In genomic region chr5:160286947-160287346, GRCh38 we compare ENCODE assay signal across 22 cellular contexts. TPM values are rescaled to one million over a fixed set of nuclear protein-coding genes. Genes with fewer than 3 reads are reported as not detected.
DNase-seq lines count a peak whose midpoint lies in the region; ATAC-seq and TF ChIP-seq lines count a peak whose summit lies in the region.
"Had no signal": no experiment of that assay in that cellular context is flagged by ENCODE, and none has a peak within 500 bp of the region (broad histone marks: within the 10 kb centered on the region; RNA-seq: fewer than 3 reads in every experiment).

No MANE protein-coding gene starts in this region.

- H3F3A ChIP-seq in SK-N-SH (replicated peaks; ENCODE audit: insufficient read depth), result no peaks in the 10 kb centered on the region

- TF ChIP-seq CTCF in SK-N-SH (IDR thresholded peaks at IDR 0.05) (no peak), body of pancreas (IDR thresholded peaks at IDR 0.05) (no peak), left lung (IDR thresholded peaks at IDR 0.05) (no peak), spleen (IDR thresholded peaks at IDR 0.05 in 8 of 11, conservative IDR thresholded peaks at IDR 0.05 in 3 of 11) (no peak), uterus (IDR thresholded peaks at IDR 0.05) (no peak)

- H3K27me3 ChIP-seq in SK-N-SH (ENCODE audit: insufficient read depth), result no peaks in the 10 kb centered on the region
- no peaks in the 10 kb centered on the region for H3K27me3 ChIP-seq in body of pancreas
- H3K27me3 ChIP-seq in left lung, result no peaks in the 10 kb centered on the region
- H3K27me3 ChIP-seq in spleen (replicated peaks in 1 of 7), result no peaks in the 10 kb centered on the region
- no peaks in the 10 kb centered on the region for H3K27me3 ChIP-seq in uterus
- H3K27me3 ChIP-seq: BE2C, dorsolateral prefrontal cortex, SJSA1 had no signal

- 93% methylated on average over 6 of the region's 6 CpGs for WGBS in SK-N-SH (ENCODE audit: low lambda C conversion rate)
- WGBS in body of pancreas, 2 donors, result 82 to 84% methylated on average over 6 of the region's 6 CpGs
- WGBS in spleen, 5 donors, result 77 to 91% (median 87%) methylated on average over 6 of the region's 6 CpGs

- H3K4me1 ChIP-seq in SK-N-SH (ENCODE audit: control insufficient read depth in 1 of 2, insufficient read depth in 2 of 2, low read depth in 1 of 2, low read length in 1 of 2) (peaks cover 0 to 39% of the 10 kb centered on the region in 2 experiments; a peak in 3 of 4 replicates), body of pancreas (peaks cover 19% of the 10 kb centered on the region), left lung (peaks cover 18 to 54% of the 10 kb centered on the region in 2 donors), spleen (peaks cover 22 to 71% (median 47%) of the 10 kb centered on the region in 6 donors), uterus (peaks cover 0 to 7% of the 10 kb centered on the region in 2 donors)

- H3K4me2 ChIP-seq in SK-N-SH, result no peak overlapping the region

- TF ChIP-seq POLR2A in body of pancreas (IDR thresholded peaks at IDR 0.05), result no peak
- TF ChIP-seq POLR2A in spleen (IDR thresholded peaks at IDR 0.05), result no peak
- no peak for TF ChIP-seq POLR2A in uterus (IDR thresholded peaks at IDR 0.05)

- no peaks in the 10 kb centered on the region for H4K20me1 ChIP-seq in SK-N-SH (ENCODE audit: insufficient read depth)

- H3K9ac ChIP-seq in SK-N-SH, result no peak overlapping the region

- H3K36me3 ChIP-seq in SK-N-SH (replicated peaks in 1 of 2; ENCODE audit: control insufficient read depth in 1 of 2, insufficient read depth in 2 of 2, low read length in 1 of 2) (peaks cover 0 to 8% of the 10 kb centered on the region in 2 experiments), body of pancreas (replicated peaks in 1 of 2; ENCODE audit: insufficient read depth in 1 of 2, low read depth in 2 of 2) (no peaks in the 10 kb centered on the region), left lung (no peaks in the 10 kb centered on the region), spleen (no peaks in the 10 kb centered on the region), uterus (no peaks in the 10 kb centered on the region)
- H3K36me3 ChIP-seq: BE2C had no signal

- no peaks in the 10 kb centered on the region for H3K9me2 ChIP-seq in SK-N-SH

- intact Hi-C loops in body of pancreas (cut with DNase I), result no loop called here
- intact Hi-C loops in left lung (cut with DNase I), result no loop called here
- intact Hi-C loops in spleen (cut with DNase I; ENCODE audit: low total_unique reads), result no loop called here
- intact Hi-C loops in uterus (cut with DNase I; ENCODE audit: low total_unique reads), result no loop called here

- no peak overlapping the region for H2AFZ ChIP-seq in SK-N-SH (ENCODE audit: low read depth)

- H3K9me3 ChIP-seq in SK-N-SH (no peaks in the 10 kb centered on the region), body of pancreas (no peaks in the 10 kb centered on the region), left lung (no peaks in the 10 kb centered on the region), spleen (no peaks in the 10 kb centered on the region), uterus (no peaks in the 10 kb centered on the region)
- H3K9me3 ChIP-seq: BE2C, SJSA1 had no signal

- no peak for TF ChIP-seq EP300 in SK-N-SH (IDR thresholded peaks at IDR 0.05; ENCODE audit: borderline replicate concordance in 1 of 2, low read depth in 1 of 2, low read length in 1 of 2)

- TF ChIP-seq RAD21 in SK-N-SH (IDR thresholded peaks at IDR 0.05; ENCODE audit: low read length), result no peak

- ATAC-seq in SK-N-SH treated with all-trans-retinoic acid at 6 μM for 48 hours (no peak), body of pancreas (no peak), left lung (no peak)
- ATAC-seq: activated CD4-positive, CD25-positive, alpha-beta regulatory T cell treated with anti-CD3 and anti-CD28 coated beads, Interleukin-2, amount 50 U/mL, for 24 hours; activated T-cell treated with anti-CD3 and anti-CD28 coated beads, Interleukin-2, amount 50 U/mL, for 72 hours had no signal

- POLR2A ChIA-PET in SK-N-SH (lab: Yijun Ruan, JAX), result interaction anchor here (1.0 to 1.7 kb wide), 4 partner anchors 23 to 121 kb away, joined by 4 to 7 read pairs (median 5); partner anchors contain the start of gene CCNJL

- DNase-seq in SK-N-SH, result no peak
- DNase-seq in body of pancreas, result no peak
- no peak for DNase-seq in left lung
- no peak for DNase-seq in spleen
- DNase-seq in 8988T, result no peak
- no peak for DNase-seq in stimulated activated CD8-positive, alpha-beta memory T cell treated with anti-CD3 and anti-CD28 coated beads, Interleukin-4, amount 100 ng/mL, for 48 hours
- no peak for DNase-seq in uterus
- DNase-seq: activated CD8-positive, alpha-beta memory T cell treated with anti-CD3 and anti-CD28 coated beads for 24 hours; activated naive CD8-positive, alpha-beta T cell treated with anti-CD3 and anti-CD28 coated beads for 36 hours; activated T-cell treated with anti-CD3 and anti-CD28 coated beads, Interleukin-2, amount 50 U/mL, for 72 hours; HCEC 1CT; KBM-7; NCI-H526 treated with DMSO at 0.1 percent for 48 hours had no signal

- H3K27ac ChIP-seq in SK-N-SH (ENCODE audit: low read depth in 2 of 2, low read length in 1 of 2), result peak overlapping the region; percentile 24 to 94; a peak in 3 of 4 replicates
- peak overlapping the region in 3 of 4 donors; percentile 46 to 57 (median 53) for H3K27ac ChIP-seq in body of pancreas
- peak overlapping the region; percentile 57 to 68 for H3K27ac ChIP-seq in left lung
- peak overlapping the region in 7 of 8 donors; percentile 19 to 70 (median 67) for H3K27ac ChIP-seq in spleen
- peak overlapping the region in 1 of 2 donors; percentile 15 for H3K27ac ChIP-seq in uterus
- H3K27ac ChIP-seq: 22Rv1, SJSA1 had no signal

- H3K79me2 ChIP-seq in SK-N-SH (ENCODE audit: insufficient read depth), result peaks cover 34% of the 10 kb centered on the region; the same call in 1 of the 2 replicates

- H3K4me3 ChIP-seq in SK-N-SH (ENCODE audit: low read depth in 2 of 2, low read length in 1 of 2), result no peak overlapping the region
- no peak overlapping the region for H3K4me3 ChIP-seq in body of pancreas
- no peak overlapping the region for H3K4me3 ChIP-seq in left lung
- H3K4me3 ChIP-seq in spleen, result no peak overlapping the region
- no peak overlapping the region for H3K4me3 ChIP-seq in uterus
- H3K4me3 ChIP-seq: dorsolateral prefrontal cortex, SJSA1 had no signal

- CTCF ChIA-PET in SK-N-SH (lab: Yijun Ruan, JAX), result interaction anchor here (0.7 to 3.0 kb wide), 8 partner anchors 10 to 206 kb away, joined by 3 to 8 read pairs (median 4); partner anchors contain the start of gene CCNJL

TF ChIP-seq in SK-N-SH, 30 proteins besides CTCF, POLR2A, EP300 and RAD21 (continues in another document):
- TF ChIP-seq FOSL2 (IDR thresholded peaks at IDR 0.05; ENCODE audit: borderline replicate concordance, low read depth) (no peak), JUND (IDR thresholded peaks at IDR 0.05) (no peak), TAF1 (IDR thresholded peaks at IDR 0.05; ENCODE audit: borderline replicate concordance, low read depth, low read length) (no peak), FOXM1 (IDR thresholded peaks at IDR 0.05; ENCODE audit: low read depth) (no peak), SIN3A (IDR thresholded peaks at IDR 0.05; ENCODE audit: borderline replicate concordance, low read depth, low read length) (no peak)

TF ChIP-seq in SK-N-SH treated with all-trans-retinoic acid at 6 μM for 48 hours, 23 proteins besides CTCF, POLR2A, EP300 and RAD21:
- no peak for TF ChIP-seq PPARA (CRISPR knock-in tag; IDR thresholded peaks at IDR 0.05; ENCODE audit: borderline replicate concordance)
- TF ChIP-seq SNAI2 (CRISPR knock-in tag; IDR thresholded peaks at IDR 0.05), result no peak
- no peak for TF ChIP-seq ISL1 (CRISPR knock-in tag; IDR thresholded peaks at IDR 0.05)
- no peak for TF ChIP-seq ZFP3 (CRISPR knock-in tag; IDR thresholded peaks at IDR 0.05)
- TF ChIP-seq ZNF565 (CRISPR knock-in tag; conservative IDR thresholded peaks at IDR 0.05; ENCODE audit: low read depth), result no peak

RNA-seq across cellular contexts. Expression of gene CCNJL, which starts 25.4 kb away (rescaled TPM):
- polyA plus RNA-seq in SK-N-SH (2012; rRNA removed), result 6.6 and 7.1 TPM in 2 replicates
- polyA plus RNA-seq in SK-N-SH (2012; cell fraction: cytosol; rRNA removed), result 4.7 and 5.3 TPM in 2 replicates
- polyA plus RNA-seq in SK-N-SH (2012; cell fraction: nucleus; rRNA removed), result 5.2 and 5.7 TPM in 2 replicates
- total RNA-seq in body of pancreas, result under 1 TPM; 0.26 to 0.66 TPM
- total RNA-seq in left lung, result 10 to 100 TPM; 16.0 to 19.6 TPM
- total RNA-seq in spleen, result 10 to 100 TPM; 11.7 to 24.9 (median 19.3) TPM
- 1 to 10 TPM; 1.3 to 3.4 (median 1.8) TPM for polyA plus RNA-seq in spleen
- 1 to 10 TPM in 2 of 4 donors, under 1 TPM in 1, not detected in 1; under 0.01 to 5.8 (median 2.6) TPM for total RNA-seq in uterus
- total RNA-seq: activated naive CD8-positive, alpha-beta T cell treated with anti-CD3 and anti-CD28 coated beads for 36 hours; activated T-cell treated with anti-CD3 and anti-CD28 coated beads, Interleukin-2, amount 50 U/mL, for 72 hours had no signal

RNA-seq across cellular contexts. Expression of gene FABP6, which starts 57.6 kb away (rescaled TPM):
- 1.1 and 1.3 TPM in 2 replicates for polyA plus RNA-seq in SK-N-SH (2012; rRNA removed)
- polyA plus RNA-seq in SK-N-SH (2012; cell fraction: cytosol; rRNA removed), result 1.2 and 1.6 TPM in 2 replicates
- 0.18 and 0.26 TPM in 2 replicates for polyA plus RNA-seq in SK-N-SH (2012; cell fraction: nucleus; rRNA removed)
- not detected for total RNA-seq in body of pancreas
- 1 to 10 TPM in 1 of 2 donors, not detected in 1; 1.2 TPM for total RNA-seq in left lung
- total RNA-seq in spleen, result not detected
- under 1 TPM in 1 of 3 donors, not detected in 2; 0.24 TPM for polyA plus RNA-seq in spleen
- under 1 TPM in 2 of 4 donors, not detected in 2; 0.59 to 0.76 TPM for total RNA-seq in uterus
- total RNA-seq: activated naive CD8-positive, alpha-beta T cell treated with anti-CD3 and anti-CD28 coated beads for 36 hours; activated T-cell treated with anti-CD3 and anti-CD28 coated beads, Interleukin-2, amount 50 U/mL, for 72 hours; mucosa of gallbladder; omental fat pad; sciatic nerve; SJSA1 had no signal
